ENCODE assay signal across 19 cellular contexts in genomic region chr14:63051301-63051700, GRCh38. TPM values are rescaled to one million over a fixed set of nuclear protein-coding genes. Genes with fewer than 3 reads are reported as not detected.
DNase-seq lines count a peak whose midpoint lies in the region; ATAC-seq and TF ChIP-seq lines count a peak whose summit lies in the region.
"Had no signal": no experiment of that assay in that cellular context is flagged by ENCODE, and none has a peak within 500 bp of the region (broad histone marks: within the 10 kb centered on the region; RNA-seq: fewer than 3 reads in every experiment).

No MANE protein-coding gene starts in this region.

- no peaks in the 10 kb centered on the region for H3K36me3 Mint-ChIP-seq in MCF 10A (ENCODE audit: insufficient read depth, unreplicated experiment)
- H3K36me3 Mint-ChIP-seq: CD14-positive monocyte; CD4-positive, alpha-beta memory T cell had no signal

- no peak for TF ChIP-seq CTCF in MCF 10A (IDR thresholded peaks at IDR 0.05; ENCODE audit: unreplicated experiment)
- no peak for TF ChIP-seq CTCF in breast epithelium (IDR thresholded peaks at IDR 0.05)
- TF ChIP-seq CTCF in mammary epithelial cell (conservative IDR thresholded peaks at IDR 0.05 in 1 of 2, IDR thresholded peaks at IDR 0.05 in 1 of 2; ENCODE audit: extremely low read depth in 1 of 2, insufficient read depth in 1 of 2, low read depth in 1 of 2, low read length in 2 of 2): no peak
- no peak for TF ChIP-seq CTCF in omental fat pad (IDR thresholded peaks at IDR 0.05)

- WGBS in mammary epithelial cell (ENCODE audit: low coverage, missing lambda C conversion rate): 59% methylated on average over 2 of the region's 2 CpGs

- H2AFZ ChIP-seq in mammary epithelial cell (ENCODE audit: low read depth, low read length) (no peak overlapping the region), Karpas-422 (ENCODE audit: low read length) (no peak overlapping the region)
- H2AFZ ChIP-seq: GM23338 had no signal

- H3K27me3 ChIP-seq in breast epithelium: peaks cover 0 to 25% of the 10 kb centered on the region in 2 donors
- peaks cover 8% of the 10 kb centered on the region for H3K27me3 ChIP-seq in mammary epithelial cell (ENCODE audit: insufficient read depth, low read length)
- H3K27me3 ChIP-seq in Karpas-422 (ENCODE audit: low read length): 0 out of 2 replicates have a peak, but pooled peaks cover 4% of the 10 kb centered on the region
- H3K27me3 ChIP-seq: BLaER1 had no signal

- H3K27ac Mint-ChIP-seq in MCF 10A (ENCODE audit: low read depth, unreplicated experiment): no peak overlapping the region
- H3K27ac Mint-ChIP-seq: CD14-positive monocyte; CD4-positive, alpha-beta memory T cell; GM23338; HFFc6 had no signal

- H3K4me3 ChIP-seq in breast epithelium (no peak overlapping the region), mammary epithelial cell (replicated peaks in 1 of 3; ENCODE audit: insufficient read depth in 1 of 3, low read depth in 2 of 3, low read length in 3 of 3) (no peak overlapping the region), Karpas-422 (ENCODE audit: low read length) (no peak overlapping the region)
- H3K4me3 ChIP-seq: A549, BLaER1, GM23338 had no signal

- dilution Hi-C loops in mammary epithelial cell (cut with HindIII; ENCODE audit: low sequenced_read_pairs): no loop called here

- H3K9me2 ChIP-seq in Karpas-422 (replicated peaks; ENCODE audit: insufficient read depth, low read length): no peaks in the 10 kb centered on the region

- in situ Hi-C loops in mammary epithelial cell (cut with MboI; ENCODE audit: low sequenced_read_pairs in 2 of 2) (no loop called here), ACHN (cut with HindIII; ENCODE audit: low pct_ligation_motif_present, low pct_unique_long_range_greater_than_20kb, low sequenced_read_pairs) (no loop called here)

- intact Hi-C loops in MCF 10A (cut with micrococcal nuclease): no loop called here
- intact Hi-C loops in breast epithelium (cut with DNase I; ENCODE audit: low total_unique reads): no loop called here
- intact Hi-C loops in mammary epithelial cell (cut with micrococcal nuclease): no loop called here

- CTCF ChIA-PET in MCF 10A (lab: Yijun Ruan, JAX) (interaction anchor here (0.8 to 1.7 kb wide), 2 partner anchors 9 to 873 kb away, joined by 5 read pairs; no protein-coding TSS in a partner anchor), mammary epithelial cell (lab: Charles Lee; ENCODE audit: low non-redundant PET) (no interaction called here)

- BruUV-seq in MCF 10A (replicated peaks; lab: Mats Ljungman, UMichigan): no TSS peak
- BruUV-seq in mammary epithelial cell (replicated peaks; lab: Mats Ljungman, UMichigan): no TSS peak

- no peak overlapping the region for H3K4me3 Mint-ChIP-seq in MCF 10A (ENCODE audit: unreplicated experiment)
- H3K4me3 Mint-ChIP-seq: CD14-positive monocyte; CD4-positive, alpha-beta memory T cell; GM23338; HFFc6 had no signal

- H3K79me2 ChIP-seq in mammary epithelial cell (ENCODE audit: insufficient read depth, low read length): no peaks in the 10 kb centered on the region
- H3K79me2 ChIP-seq in Karpas-422 (ENCODE audit: low read length): no peaks in the 10 kb centered on the region

- H3K27ac ChIP-seq in breast epithelium: no peak overlapping the region
- no peak overlapping the region for H3K27ac ChIP-seq in mammary epithelial cell (ENCODE audit: insufficient read depth, low read depth, low read length)
- no peak overlapping the region for H3K27ac ChIP-seq in Karpas-422 (ENCODE audit: low read length)
- H3K27ac ChIP-seq: 22Rv1, A549, BLaER1 had no signal

- ATAC-seq in omental fat pad (ENCODE audit: low FRiP score): peak; percentile 84
- ATAC-seq: A549, GM23338, HCT116 had no signal

- H3K4me1 ChIP-seq in breast epithelium (no peaks in the 10 kb centered on the region), mammary epithelial cell (ENCODE audit: insufficient read depth, low read length) (no peaks in the 10 kb centered on the region), Karpas-422 (ENCODE audit: low read length) (no peaks in the 10 kb centered on the region)
- H3K4me1 ChIP-seq: A549, BLaER1 had no signal

- H3K9me3 ChIP-seq in breast epithelium: no peaks in the 10 kb centered on the region
- H3K9me3 ChIP-seq in mammary epithelial cell (replicated peaks; ENCODE audit: insufficient read depth, low read length): no peaks in the 10 kb centered on the region
- no peaks in the 10 kb centered on the region for H3K9me3 ChIP-seq in Karpas-422 (ENCODE audit: low read length)
- H3K9me3 ChIP-seq: A549 had no signal

- no peaks in the 10 kb centered on the region for H3K9me3 Mint-ChIP-seq in MCF 10A (ENCODE audit: unreplicated experiment)
- H3K9me3 Mint-ChIP-seq: GM23338, HFFc6 had no signal

- H3K4me2 ChIP-seq in mammary epithelial cell (ENCODE audit: insufficient read depth, low read depth, low read length) (no peak overlapping the region), Karpas-422 (ENCODE audit: low read depth, low read length, poor library complexity, severe bottlenecking) (no peak overlapping the region)
- H3K4me2 ChIP-seq: A549, BLaER1, GM23338 had no signal

- H3K4me1 Mint-ChIP-seq in MCF 10A (ENCODE audit: insufficient read depth, unreplicated experiment): no peaks in the 10 kb centered on the region
- H3K4me1 Mint-ChIP-seq: CD14-positive monocyte had no signal

- DNase-seq in MCF 10A (ENCODE audit: unreplicated experiment) (peak; percentile 75), breast epithelium (ENCODE audit: low spot score in 2 of 2) (no peak), NCI-H226 (peak; percentile 95), mammary epithelial cell (peak; percentile 68), omental fat pad (ENCODE audit: low spot score) (no peak), RKO (ENCODE audit: low spot score) (no peak), ACHN (no peak), Karpas-422 (no peak)
- DNase-seq: CD4-positive, alpha-beta memory T cell; DMS153; DMS79; GDM1; HFFc6 had no signal

- TF ChIP-seq POLR2A in breast epithelium (IDR thresholded peaks at IDR 0.05): no peak

- no peak overlapping the region for H3K9ac ChIP-seq in mammary epithelial cell (ENCODE audit: insufficient read depth, low read length)
- H3K9ac ChIP-seq in Karpas-422 (ENCODE audit: low read length): no peak overlapping the region
- H3K9ac ChIP-seq: BLaER1 had no signal

- H3K36me3 ChIP-seq in breast epithelium (no peaks in the 10 kb centered on the region), mammary epithelial cell (ENCODE audit: insufficient read depth, low read length) (no peaks in the 10 kb centered on the region), Karpas-422 (ENCODE audit: insufficient read depth, low read length) (no peaks in the 10 kb centered on the region)
- H3K36me3 ChIP-seq: BLaER1 had no signal

- H4K20me1 ChIP-seq in mammary epithelial cell (ENCODE audit: insufficient read depth, low read length) (no peaks in the 10 kb centered on the region), Karpas-422 (ENCODE audit: insufficient read depth, low read depth, low read length) (peaks cover 4% of the 10 kb centered on the region; the same call in 1 of the 2 replicates)
- H4K20me1 ChIP-seq: BLaER1 had no signal

- H3K27me3 Mint-ChIP-seq in MCF 10A (ENCODE audit: insufficient read depth, unreplicated experiment): peaks cover 17% of the 10 kb centered on the region

- POLR2A ChIA-PET in MCF 10A (lab: Yijun Ruan, JAX): no interaction called here

RNA-seq across cellular contexts. Expression of gene KCNH5, which starts 6.0 kb away (rescaled TPM):
- total RNA-seq in MCF 10A (2022) (not detected in 2 replicates), breast epithelium (under 1 TPM in 2 of 3 donors, not detected in 1; 0.33 to 0.88 TPM), mammary epithelial cell (not detected), omental fat pad (1 to 10 TPM in 3 of 4 donors, not detected in 1; 1.1 to 6.2 (median 1.1) TPM)
- 0.01 TPM for polyA plus RNA-seq in mammary epithelial cell
- not detected for polyA minus RNA-seq in mammary epithelial cell
- 0.04 TPM in 1 of 2 replicates, not detected in the other for total RNA-seq in Karpas-422 (2014; rRNA removed; shearing (Covaris generic); ENCODE audit: low replicate concordance)
- total RNA-seq: CD4-positive, alpha-beta memory T cell; HFFc6 had no signal
- polyA plus RNA-seq: CD14-positive monocyte; CD4-positive, alpha-beta memory T cell had no signal

Comparison
In these comparisons a context has a peak if more than half of its experiments do, and no peak if none do; other contexts are left out.
1. DNase-seq: peak in MCF 10A (single experiment), NCI-H226 (single experiment) and mammary epithelial cell (single experiment); none in breast epithelium (0 of 2), omental fat pad (single experiment), RKO (single experiment), ACHN (single experiment) and Karpas-422 (single experiment).